ENCODE assay signal across 14 cellular contexts in genomic region chr2:7429733-7430132, GRCh38.
A peak's percentile ranks its signal among the peaks of the same experiment; 100 is the strongest.
DNase-seq lines count a peak whose midpoint lies in the region; ATAC-seq, FAIRE-seq and TF ChIP-seq lines count a peak whose summit lies in the region.
"Had no signal": no experiment of that assay in that cellular context is flagged by ENCODE, and none has a peak within 500 bp of the region (broad histone marks: within the 10 kb centered on the region; RNA-seq: fewer than 3 reads in every experiment).

No MANE protein-coding gene starts in this region.

- H3K27ac Mint-ChIP-seq in activated naive CD4-positive, alpha-beta T cell treated with anti-CD3 and anti-CD28 coated beads, Interleukin-2, amount 10 ng/mL, durations not matched to agents 7 days and 5 days, result peak overlapping the region; percentile 91
- peak overlapping the region; percentile 27 for H3K27ac Mint-ChIP-seq in progenitor cell of endocrine pancreas

- WGBS in K562 (ENCODE audit: insufficient coverage, low coverage, missing lambda C conversion rate), result 2% methylated on average over 4 of the region's 4 CpGs

- in situ Hi-C loops in K562 (cut with MboI), result loop anchor here (10.0 kb wide), 1 partner anchor 1255 kb away; the partner anchor contains the start of gene ID2

- POLR2A ChIA-PET in K562 (lab: Yijun Ruan, JAX), result no interaction called here

- no peaks in the 10 kb centered on the region; the same call in 1 of the 2 replicates for H4K20me1 ChIP-seq in K562 (replicated peaks; ENCODE audit: control insufficient read depth, insufficient read depth, low read length)

- CTCF ChIA-PET in activated naive CD4-positive, alpha-beta T cell treated with anti-CD3 and anti-CD28 coated beads, Interleukin-2, amount 10 ng/mL, durations not matched to agents 7 days and 5 days (lab: Charles Lee), result interaction anchor here (0.9 to 4.7 kb wide), 6 partner anchors 106 to 1258 kb away, joined by 3 to 32 read pairs (median 4); no protein-coding TSS in a partner anchor
- CTCF ChIA-PET in K562 (lab: Yijun Ruan, JAX; ENCODE audit: low intra/inter-chr PET ratio), result no interaction called here

- ATAC-seq in K562 (peak; percentile 40; the same call in 1 of the 3 replicates), mucosa of descending colon (no peak)

- peak overlapping the region; percentile 62 for H3K4me3 Mint-ChIP-seq in activated naive CD4-positive, alpha-beta T cell treated with anti-CD3 and anti-CD28 coated beads, Interleukin-2, amount 10 ng/mL, durations not matched to agents 7 days and 5 days
- H3K4me3 Mint-ChIP-seq in progenitor cell of endocrine pancreas (ENCODE audit: low read depth), result peak overlapping the region; percentile 12

- no peak for DNase-seq in activated naive CD4-positive, alpha-beta T cell treated with anti-CD3 and anti-CD28 coated beads, Interleukin-2, amount 10 ng/mL, durations not matched to agents 7 days and 5 days
- no peak for DNase-seq in activated naive CD4-positive, alpha-beta T cell (lab: John Stamatoyannopoulos, UW)
- DNase-seq in NCI-H69 (lab: John Stamatoyannopoulos, UW) (peak; percentile 3), K562 (ENCODE audit: extremely low read depth in 1 of 4, low spot score in 3 of 4) (peak in 1 of 4 experiments; percentile 10), progenitor cell of endocrine pancreas (ENCODE audit: low spot score, unreplicated experiment) (no peak), HUDEP-2 (lab: John Stamatoyannopoulos, UW; ENCODE audit: unreplicated experiment in 76 of 76) (no peak), NCI-H1694 treated with DMSO at 0.1 percent for 48 hours (lab: John Stamatoyannopoulos, UW) (no peak), mucosa of descending colon (no peak)
- DNase-seq: C1 segment of cervical spinal cord, midbrain, NCI-H2029, NCI-H774, Right ventricle myocardium superior, thyroid gland had no signal

- H3K27me3 Mint-ChIP-seq in activated naive CD4-positive, alpha-beta T cell treated with anti-CD3 and anti-CD28 coated beads, Interleukin-2, amount 10 ng/mL, durations not matched to agents 7 days and 5 days, result peaks cover 15% of the 10 kb centered on the region
- peaks cover 18% of the 10 kb centered on the region for H3K27me3 Mint-ChIP-seq in progenitor cell of endocrine pancreas

- H3K4me2 ChIP-seq in K562 (ENCODE audit: insufficient read depth, low read length), result no peak overlapping the region

- H3K4me3 ChIP-seq in K562 (no peak overlapping the region), mucosa of descending colon (no peak overlapping the region)
- H3K4me3 ChIP-seq: thyroid gland had no signal

- peaks cover 4% of the 10 kb centered on the region for H3K36me3 Mint-ChIP-seq in activated naive CD4-positive, alpha-beta T cell treated with anti-CD3 and anti-CD28 coated beads, Interleukin-2, amount 10 ng/mL, durations not matched to agents 7 days and 5 days
- H3K36me3 Mint-ChIP-seq in progenitor cell of endocrine pancreas (ENCODE audit: insufficient read depth), result no peaks in the 10 kb centered on the region

- no peak for TF ChIP-seq EP300 in K562 (IDR thresholded peaks at IDR 0.05; ENCODE audit: low read length)

- TF ChIP-seq RAD21 in K562 (CRISPR knock-in tag; conservative IDR thresholded peaks at IDR 0.05 in 1 of 2, IDR thresholded peaks at IDR 0.05 in 1 of 2), result no peak

- H3K27ac ChIP-seq in K562 (ENCODE audit: extremely low read depth, low read depth, low read length), result no peak overlapping the region
- H3K27ac ChIP-seq: thyroid gland had no signal

- H3K27me3 ChIP-seq in K562 (ENCODE audit: control insufficient read depth in 2 of 2, insufficient read depth in 2 of 2, low read length in 2 of 2), result peaks cover 0 to 17% of the 10 kb centered on the region in 2 experiments; a peak in 1 of 5 replicates
- H3K27me3 ChIP-seq: thyroid gland had no signal

- H2AFZ ChIP-seq in K562 (ENCODE audit: low read depth, low read length), result no peak overlapping the region

- H3K4me1 Mint-ChIP-seq in activated naive CD4-positive, alpha-beta T cell treated with anti-CD3 and anti-CD28 coated beads, Interleukin-2, amount 10 ng/mL, durations not matched to agents 7 days and 5 days, result peaks cover 44% of the 10 kb centered on the region
- H3K4me1 Mint-ChIP-seq in progenitor cell of endocrine pancreas (ENCODE audit: low read depth), result peaks cover 12% of the 10 kb centered on the region

- peaks cover 17% of the 10 kb centered on the region for H3K9me3 Mint-ChIP-seq in activated naive CD4-positive, alpha-beta T cell treated with anti-CD3 and anti-CD28 coated beads, Interleukin-2, amount 10 ng/mL, durations not matched to agents 7 days and 5 days
- peaks cover 3% of the 10 kb centered on the region for H3K9me3 Mint-ChIP-seq in progenitor cell of endocrine pancreas (ENCODE audit: low read depth)

- H3K36me3 ChIP-seq in K562 (ENCODE audit: control insufficient read depth, insufficient read depth, low read length) (no peaks in the 10 kb centered on the region), mucosa of descending colon (ENCODE audit: low read depth) (no peaks in the 10 kb centered on the region)
- H3K36me3 ChIP-seq: thyroid gland had no signal

- no peak for TF ChIP-seq CTCF in K562 (IDR thresholded peaks at IDR 0.05 in 2 of 3, conservative IDR thresholded peaks at IDR 0.05 in 1 of 3; ENCODE audit: insufficient read depth in 2 of 3, low read depth in 1 of 3, low read length in 3 of 3)
- TF ChIP-seq CTCF in progenitor cell of endocrine pancreas (IDR thresholded peaks at IDR 0.05; ENCODE audit: unreplicated experiment), result no peak
- TF ChIP-seq CTCF in mucosa of descending colon (IDR thresholded peaks at IDR 0.05), result no peak

- H3K4me1 ChIP-seq in K562 (replicated peaks in 1 of 2; ENCODE audit: control insufficient read depth in 2 of 2, insufficient read depth in 2 of 2, low read length in 2 of 2) (peaks cover 0 to 7% of the 10 kb centered on the region in 2 experiments; a peak in 1 of 5 replicates), mucosa of descending colon (ENCODE audit: low read depth) (no peaks in the 10 kb centered on the region)

- H3K79me2 ChIP-seq in K562 (ENCODE audit: control insufficient read depth, insufficient read depth, low read length), result no peaks in the 10 kb centered on the region

- H3K9me1 ChIP-seq in K562 (ENCODE audit: control insufficient read depth, insufficient read depth, low read length), result no peaks in the 10 kb centered on the region

- intact Hi-C loops in K562 (cut with micrococcal nuclease) (no loop called here), mucosa of descending colon (cut with DNase I, micrococcal nuclease) (loop anchor here (2.0 to 10.0 kb wide), 2 partner anchors 1255 kb away; partner anchors contain the start of gene ID2 (in 1 of the 2))

- no peak for FAIRE-seq in K562 (lab: Jason Lieb, UNC)

- no peak overlapping the region for H3K9ac ChIP-seq in K562 (ENCODE audit: insufficient read depth in 1 of 2, low read depth in 2 of 2, low read length in 2 of 2)

- no TSS peak for BruUV-seq in K562 (replicated peaks; lab: Mats Ljungman, UMichigan)

- no peak for TF ChIP-seq POLR2A in K562 (conservative IDR thresholded peaks at IDR 0.05)

- no peaks in the 10 kb centered on the region for H3K9me3 ChIP-seq in K562 (replicated peaks; ENCODE audit: control insufficient read depth, insufficient read depth, low read depth, low read length)
- H3K9me3 ChIP-seq in mucosa of descending colon, result no peaks in the 10 kb centered on the region
- H3K9me3 ChIP-seq: thyroid gland had no signal

TF ChIP-seq in K562, 482 proteins besides CTCF, POLR2A, EP300 and RAD21:
- TF ChIP-seq NUFIP1 (IDR thresholded peaks at IDR 0.05; ENCODE audit: partially characterized antibody), result no peak
- TF ChIP-seq ZNF282 (CRISPR knock-in tag; IDR thresholded peaks at IDR 0.05), result no peak
- TF ChIP-seq SMARCB1 (IDR thresholded peaks at IDR 0.05; ENCODE audit: insufficient read length, low read depth), result no peak
- TF ChIP-seq GABPB1 (CRISPR knock-in tag; IDR thresholded peaks at IDR 0.05), result no peak
- TF ChIP-seq KDM2B (CRISPR knock-in tag; IDR thresholded peaks at IDR 0.05), result no peak
- no peak for TF ChIP-seq LARP7 (IDR thresholded peaks at IDR 0.05)
- no peak for TF ChIP-seq ZNF57 (CRISPR knock-in tag; IDR thresholded peaks at IDR 0.05)
- TF ChIP-seq RBM25 (IDR thresholded peaks at IDR 0.05; ENCODE audit: low read depth, low read length, severe bottlenecking), result no peak
- TF ChIP-seq CREB1 (IDR thresholded peaks at IDR 0.05), result no peak
- TF ChIP-seq CREB1 (CRISPR knock-in tag; IDR thresholded peaks at IDR 0.05), result no peak
- TF ChIP-seq MCM2 (IDR thresholded peaks at IDR 0.05; ENCODE audit: low read depth), result no peak
- TF ChIP-seq SRSF7 (optimal IDR thresholded peaks at IDR 0.05; ENCODE audit: low read depth, low read length), result no peak
- no peak for TF ChIP-seq PHTF2 (CRISPR knock-in tag; IDR thresholded peaks at IDR 0.05)
- TF ChIP-seq MTA1 (IDR thresholded peaks at IDR 0.05; ENCODE audit: borderline replicate concordance), result no peak
- no peak for TF ChIP-seq FUS (optimal IDR thresholded peaks at IDR 0.05; ENCODE audit: low read depth, low read length)
TF ChIP-seq in K562: peak in this region for 0.
